ENCODE assay signal across 9 cellular contexts in genomic region chr14:89221109-89221508, GRCh38.
A peak's percentile ranks its signal among the peaks of the same experiment; 100 is the strongest.
DNase-seq lines count a peak whose midpoint lies in the region; ATAC-seq and TF ChIP-seq lines count a peak whose summit lies in the region.
"Had no signal": no experiment of that assay in that cellular context is flagged by ENCODE, and none has a peak within 500 bp of the region (broad histone marks: within the 10 kb centered on the region; RNA-seq: fewer than 3 reads in every experiment).

No MANE protein-coding gene starts in this region.

- H3K4me3 ChIP-seq in CD8-positive, alpha-beta T cell (ENCODE audit: low read depth, low read length), result no peak overlapping the region
- no peak overlapping the region for H3K4me3 ChIP-seq in tibial artery

- peaks cover 50% of the 10 kb centered on the region for H3K4me1 Mint-ChIP-seq in CD8-positive, alpha-beta T cell (ENCODE audit: low read depth)

- no peaks in the 10 kb centered on the region for H3K9me3 Mint-ChIP-seq in CD8-positive, alpha-beta T cell

- no peaks in the 10 kb centered on the region for H3K27me3 ChIP-seq in CD8-positive, alpha-beta T cell (ENCODE audit: insufficient read depth, low read length)
- H3K27me3 ChIP-seq in tibial artery, result no peaks in the 10 kb centered on the region

- ATAC-seq in CD8-positive, alpha-beta T cell, result peak; percentile 91
- ATAC-seq in HG02642 (IDR thresholded peaks at IDR 0.05; ENCODE audit: poor library complexity, unreplicated experiment) (no peak), HG03442 (IDR thresholded peaks at IDR 0.05; ENCODE audit: unreplicated experiment) (no peak), HG02759 (IDR thresholded peaks at IDR 0.05; ENCODE audit: unreplicated experiment) (no peak)

- intact Hi-C loops in CD8-positive, alpha-beta T cell (cut with DNase I, micrococcal nuclease), result loop anchor here in 1 of 2 experiments (5.0 kb wide), 1 partner anchor 1181 kb away; no protein-coding TSS in a partner anchor
- intact Hi-C loops in tibial artery (cut with DNase I; ENCODE audit: low total_unique reads), result no loop called here

- H3K9me3 ChIP-seq in CD8-positive, alpha-beta T cell (ENCODE audit: low read length), result no peaks in the 10 kb centered on the region
- no peaks in the 10 kb centered on the region for H3K9me3 ChIP-seq in tibial artery

- H3K27ac ChIP-seq in CD8-positive, alpha-beta T cell (ENCODE audit: low read depth, low read length), result no peak overlapping the region
- H3K27ac ChIP-seq in tibial artery, result no peak overlapping the region

- H3K36me3 Mint-ChIP-seq in CD8-positive, alpha-beta T cell, result peaks cover 41% of the 10 kb centered on the region

- CTCF ChIA-PET in CD8-positive, alpha-beta T cell (lab: Charles Lee), result interaction anchor here (1.3 kb wide), 1 partner anchor 93 kb away, joined by 3 read pairs; no protein-coding TSS in a partner anchor

- peaks cover 10% of the 10 kb centered on the region for H3K4me1 ChIP-seq in CD8-positive, alpha-beta T cell (ENCODE audit: insufficient read depth, low read length)
- H3K4me1 ChIP-seq in tibial artery, result peaks cover 0 to 37% (median 18%) of the 10 kb centered on the region in 4 donors

- no peak for TF ChIP-seq CTCF in CD8-positive, alpha-beta T cell (IDR thresholded peaks at IDR 0.05)
- TF ChIP-seq CTCF in tibial artery (IDR thresholded peaks at IDR 0.05), result no peak

- no peak for DNase-seq in CD8-positive, alpha-beta T cell
- peak; percentile 29 for DNase-seq in NCI-H1092 (lab: John Stamatoyannopoulos, UW)
- peak; percentile 66 for DNase-seq in astrocyte of the hippocampus (ENCODE audit: low read depth, low spot score)
- DNase-seq in lung microvascular endothelial cell (ENCODE audit: low read depth in 2 of 2), result peak; percentile 89 to 92
- DNase-seq in tibial artery, result no peak
- DNase-seq: NCI-H1694 had no signal

- H3K27me3 Mint-ChIP-seq in CD8-positive, alpha-beta T cell (ENCODE audit: low read depth), result no peaks in the 10 kb centered on the region

- peak overlapping the region; percentile 43 for H3K27ac Mint-ChIP-seq in CD8-positive, alpha-beta T cell

- no peak overlapping the region for H3K4me3 Mint-ChIP-seq in CD8-positive, alpha-beta T cell

- POLR2A ChIA-PET in CD8-positive, alpha-beta T cell (lab: Charles Lee), result interaction anchor here (0.5 kb wide), 1 partner anchor 273 kb away, joined by 3 read pairs; no protein-coding TSS in a partner anchor

- no peaks in the 10 kb centered on the region for H3K36me3 ChIP-seq in CD8-positive, alpha-beta T cell (ENCODE audit: insufficient read depth, low read length)
- H3K36me3 ChIP-seq in tibial artery, result peaks cover 0 to 8% (median 0%) of the 10 kb centered on the region in 3 donors

Comparison
In these comparisons a context has a peak if more than half of its experiments do, and no peak if none do; other contexts are left out.
1. DNase-seq: peak in NCI-H1092 (single experiment), astrocyte of the hippocampus (single experiment) and lung microvascular endothelial cell (2 of 2); none in CD8-positive, alpha-beta T cell (0 of 7) and tibial artery (0 of 2).